Comparison of ENCODE assay signal across 1 cellular context in the genomic region with DNA sequence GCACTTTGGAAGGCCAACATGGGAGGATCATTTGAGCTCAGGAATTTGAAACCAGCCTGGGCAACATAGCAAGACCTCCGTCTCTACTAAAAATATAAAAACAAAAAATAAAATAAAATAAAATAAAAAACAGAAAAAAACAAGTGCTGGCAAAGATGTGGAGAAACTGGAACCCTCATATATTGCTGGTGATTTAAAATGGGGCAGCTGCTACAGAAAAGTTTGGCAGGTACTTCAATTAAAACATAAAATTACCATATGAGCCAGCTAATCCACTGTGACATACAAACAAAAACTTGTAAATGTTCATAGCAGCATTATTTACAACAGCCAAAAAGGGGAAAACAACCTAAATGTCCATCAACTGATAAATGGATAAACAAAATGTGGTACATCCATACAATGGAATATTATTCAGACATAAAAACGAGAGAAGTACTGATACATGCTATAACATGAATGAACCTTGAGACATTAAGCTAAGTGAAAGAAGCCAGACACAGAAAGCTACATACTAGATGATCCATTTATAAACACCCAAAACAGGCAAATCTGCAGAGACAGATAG.
TF ChIP-seq lines count a peak whose summit lies in the region.

No MANE protein-coding gene starts in this region.

TF ChIP-seq in WTC11, 78 proteins besides CTCF, POLR2A, EP300 and RAD21 (continued from another document):
- TF ChIP-seq, protein P1, sequence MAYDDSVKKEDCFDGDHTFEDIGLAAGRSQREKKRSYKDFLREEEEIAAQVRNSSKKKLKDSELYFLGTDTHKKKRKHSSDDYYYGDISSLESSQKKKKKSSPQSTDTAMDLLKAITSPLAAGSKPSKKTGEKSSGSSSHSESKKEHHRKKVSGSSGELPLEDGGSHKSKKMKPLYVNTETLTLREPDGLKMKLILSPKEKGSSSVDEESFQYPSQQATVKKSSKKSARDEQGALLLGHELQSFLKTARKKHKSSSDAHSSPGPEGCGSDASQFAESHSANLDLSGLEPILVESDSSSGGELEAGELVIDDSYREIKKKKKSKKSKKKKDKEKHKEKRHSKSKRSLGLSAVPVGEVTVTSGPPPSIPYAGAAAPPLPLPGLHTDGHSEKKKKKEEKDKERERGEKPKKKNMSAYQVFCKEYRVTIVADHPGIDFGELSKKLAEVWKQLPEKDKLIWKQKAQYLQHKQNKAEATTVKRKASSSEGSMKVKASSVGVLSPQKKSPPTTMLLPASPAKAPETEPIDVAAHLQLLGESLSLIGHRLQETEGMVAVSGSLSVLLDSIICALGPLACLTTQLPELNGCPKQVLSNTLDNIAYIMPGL (CRISPR knock-in tag; IDR thresholded peaks at IDR 0.05), result no peak
- TF ChIP-seq, protein P2, sequence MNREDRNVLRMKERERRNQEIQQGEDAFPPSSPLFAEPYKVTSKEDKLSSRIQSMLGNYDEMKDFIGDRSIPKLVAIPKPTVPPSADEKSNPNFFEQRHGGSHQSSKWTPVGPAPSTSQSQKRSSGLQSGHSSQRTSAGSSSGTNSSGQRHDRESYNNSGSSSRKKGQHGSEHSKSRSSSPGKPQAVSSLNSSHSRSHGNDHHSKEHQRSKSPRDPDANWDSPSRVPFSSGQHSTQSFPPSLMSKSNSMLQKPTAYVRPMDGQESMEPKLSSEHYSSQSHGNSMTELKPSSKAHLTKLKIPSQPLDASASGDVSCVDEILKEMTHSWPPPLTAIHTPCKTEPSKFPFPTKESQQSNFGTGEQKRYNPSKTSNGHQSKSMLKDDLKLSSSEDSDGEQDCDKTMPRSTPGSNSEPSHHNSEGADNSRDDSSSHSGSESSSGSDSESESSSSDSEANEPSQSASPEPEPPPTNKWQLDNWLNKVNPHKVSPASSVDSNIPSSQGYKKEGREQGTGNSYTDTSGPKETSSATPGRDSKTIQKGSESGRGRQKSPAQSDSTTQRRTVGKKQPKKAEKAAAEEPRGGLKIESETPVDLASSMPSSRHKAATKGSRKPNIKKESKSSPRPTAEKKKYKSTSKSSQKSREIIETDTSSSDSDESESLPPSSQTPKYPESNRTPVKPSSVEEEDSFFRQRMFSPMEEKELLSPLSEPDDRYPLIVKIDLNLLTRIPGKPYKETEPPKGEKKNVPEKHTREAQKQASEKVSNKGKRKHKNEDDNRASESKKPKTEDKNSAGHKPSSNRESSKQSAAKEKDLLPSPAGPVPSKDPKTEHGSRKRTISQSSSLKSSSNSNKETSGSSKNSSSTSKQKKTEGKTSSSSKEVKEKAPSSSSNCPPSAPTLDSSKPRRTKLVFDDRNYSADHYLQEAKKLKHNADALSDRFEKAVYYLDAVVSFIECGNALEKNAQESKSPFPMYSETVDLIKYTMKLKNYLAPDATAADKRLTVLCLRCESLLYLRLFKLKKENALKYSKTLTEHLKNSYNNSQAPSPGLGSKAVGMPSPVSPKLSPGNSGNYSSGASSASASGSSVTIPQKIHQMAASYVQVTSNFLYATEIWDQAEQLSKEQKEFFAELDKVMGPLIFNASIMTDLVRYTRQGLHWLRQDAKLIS (CRISPR knock-in tag; IDR thresholded peaks at IDR 0.05; ENCODE audit: borderline replicate concordance), result no peak
- TF ChIP-seq, protein P3, sequence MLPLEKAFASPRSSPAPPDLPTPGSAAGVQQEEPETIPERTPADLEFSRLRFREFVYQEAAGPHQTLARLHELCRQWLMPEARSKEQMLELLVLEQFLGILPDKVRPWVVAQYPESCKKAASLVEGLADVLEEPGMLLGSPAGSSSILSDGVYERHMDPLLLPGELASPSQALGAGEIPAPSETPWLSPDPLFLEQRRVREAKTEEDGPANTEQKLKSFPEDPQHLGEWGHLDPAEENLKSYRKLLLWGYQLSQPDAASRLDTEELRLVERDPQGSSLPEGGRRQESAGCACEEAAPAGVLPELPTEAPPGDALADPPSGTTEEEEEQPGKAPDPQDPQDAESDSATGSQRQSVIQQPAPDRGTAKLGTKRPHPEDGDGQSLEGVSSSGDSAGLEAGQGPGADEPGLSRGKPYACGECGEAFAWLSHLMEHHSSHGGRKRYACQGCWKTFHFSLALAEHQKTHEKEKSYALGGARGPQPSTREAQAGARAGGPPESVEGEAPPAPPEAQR (CRISPR knock-in tag; IDR thresholded peaks at IDR 0.05), result no peak
- TF ChIP-seq, protein P4, sequence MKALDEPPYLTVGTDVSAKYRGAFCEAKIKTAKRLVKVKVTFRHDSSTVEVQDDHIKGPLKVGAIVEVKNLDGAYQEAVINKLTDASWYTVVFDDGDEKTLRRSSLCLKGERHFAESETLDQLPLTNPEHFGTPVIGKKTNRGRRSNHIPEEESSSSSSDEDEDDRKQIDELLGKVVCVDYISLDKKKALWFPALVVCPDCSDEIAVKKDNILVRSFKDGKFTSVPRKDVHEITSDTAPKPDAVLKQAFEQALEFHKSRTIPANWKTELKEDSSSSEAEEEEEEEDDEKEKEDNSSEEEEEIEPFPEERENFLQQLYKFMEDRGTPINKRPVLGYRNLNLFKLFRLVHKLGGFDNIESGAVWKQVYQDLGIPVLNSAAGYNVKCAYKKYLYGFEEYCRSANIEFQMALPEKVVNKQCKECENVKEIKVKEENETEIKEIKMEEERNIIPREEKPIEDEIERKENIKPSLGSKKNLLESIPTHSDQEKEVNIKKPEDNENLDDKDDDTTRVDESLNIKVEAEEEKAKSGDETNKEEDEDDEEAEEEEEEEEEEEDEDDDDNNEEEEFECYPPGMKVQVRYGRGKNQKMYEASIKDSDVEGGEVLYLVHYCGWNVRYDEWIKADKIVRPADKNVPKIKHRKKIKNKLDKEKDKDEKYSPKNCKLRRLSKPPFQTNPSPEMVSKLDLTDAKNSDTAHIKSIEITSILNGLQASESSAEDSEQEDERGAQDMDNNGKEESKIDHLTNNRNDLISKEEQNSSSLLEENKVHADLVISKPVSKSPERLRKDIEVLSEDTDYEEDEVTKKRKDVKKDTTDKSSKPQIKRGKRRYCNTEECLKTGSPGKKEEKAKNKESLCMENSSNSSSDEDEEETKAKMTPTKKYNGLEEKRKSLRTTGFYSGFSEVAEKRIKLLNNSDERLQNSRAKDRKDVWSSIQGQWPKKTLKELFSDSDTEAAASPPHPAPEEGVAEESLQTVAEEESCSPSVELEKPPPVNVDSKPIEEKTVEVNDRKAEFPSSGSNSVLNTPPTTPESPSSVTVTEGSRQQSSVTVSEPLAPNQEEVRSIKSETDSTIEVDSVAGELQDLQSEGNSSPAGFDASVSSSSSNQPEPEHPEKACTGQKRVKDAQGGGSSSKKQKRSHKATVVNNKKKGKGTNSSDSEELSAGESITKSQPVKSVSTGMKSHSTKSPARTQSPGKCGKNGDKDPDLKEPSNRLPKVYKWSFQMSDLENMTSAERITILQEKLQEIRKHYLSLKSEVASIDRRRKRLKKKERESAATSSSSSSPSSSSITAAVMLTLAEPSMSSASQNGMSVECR (CRISPR knock-in tag; IDR thresholded peaks at IDR 0.05; ENCODE audit: borderline replicate concordance), result no peak
- no peak for TF ChIP-seq FOXP1 (CRISPR knock-in tag; IDR thresholded peaks at IDR 0.05; ENCODE audit: borderline replicate concordance)
